22 cellular contexts compared by ENCODE assay signal in the genomic region with DNA sequence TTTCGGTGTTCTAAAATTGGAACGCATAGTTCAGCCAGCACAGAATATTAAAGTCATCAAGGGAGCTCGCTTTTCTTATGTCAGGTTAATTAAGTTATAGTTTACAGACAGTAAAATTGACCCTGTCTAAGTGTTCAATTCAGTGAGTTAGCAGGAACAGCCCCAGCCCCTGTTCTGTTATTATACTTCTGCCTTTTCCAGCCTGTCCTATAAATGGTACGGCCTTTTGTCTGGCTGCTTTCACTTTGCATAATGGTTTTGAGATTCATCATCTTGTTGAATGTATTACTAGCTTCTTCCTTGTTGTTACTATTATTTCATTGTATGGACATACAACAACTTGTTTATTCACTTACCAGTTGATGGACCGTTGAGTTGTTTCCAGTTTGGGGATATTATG. TPM values are rescaled to one million over a fixed set of nuclear protein-coding genes. Genes with fewer than 3 reads are reported as not detected.
A peak's percentile ranks its signal among the peaks of the same experiment; 100 is the strongest.
DNase-seq lines count a peak whose midpoint lies in the region; ATAC-seq and TF ChIP-seq lines count a peak whose summit lies in the region.
"Had no signal": no experiment of that assay in that cellular context is flagged by ENCODE, and none has a peak within 500 bp of the region (broad histone marks: within the 10 kb centered on the region; RNA-seq: fewer than 3 reads in every experiment).

No MANE protein-coding gene starts in this region.

- peaks cover 54% of the 10 kb centered on the region for H3K27me3 Mint-ChIP-seq in osteocyte (ENCODE audit: unreplicated experiment)

- H3K4me1 Mint-ChIP-seq in osteocyte (ENCODE audit: unreplicated experiment) = peaks cover 2% of the 10 kb centered on the region

- TF ChIP-seq CTCF in osteocyte (IDR thresholded peaks at IDR 0.05) (no peak), GM20000 (IDR thresholded peaks at IDR 0.05; ENCODE audit: extremely low read depth, missing control alignments) (no peak)

- ATAC-seq in GM19463 (IDR thresholded peaks at IDR 0.05; ENCODE audit: unreplicated experiment) (peak; percentile 41), HG02610 (IDR thresholded peaks at IDR 0.05; ENCODE audit: unreplicated experiment) (peak; percentile 43)
- ATAC-seq: A549, GM12878 had no signal

- H3K9me3 Mint-ChIP-seq in osteocyte (ENCODE audit: unreplicated experiment) = no peaks in the 10 kb centered on the region
- H3K9me3 Mint-ChIP-seq: CD14-positive monocyte; CD4-positive, alpha-beta T cell; CD8-positive, alpha-beta memory T cell had no signal

- peak; percentile 6 for DNase-seq in OCI-M1 (lab: John Stamatoyannopoulos, UW)
- DNase-seq in 8988T = no peak
- no peak for DNase-seq in osteocyte (ENCODE audit: extremely low spot score, unreplicated experiment)
- no peak for DNase-seq in GM20000 (ENCODE audit: low spot score)
- DNase-seq: ACHN; AML-193; BE2C; CD4-positive, alpha-beta T cell; CD8-positive, alpha-beta memory T cell; DMS 273 treated with DMSO at 0.1 percent for 48 hours; DMS79; EL; GDM1; GM23248; H7; HCEC 1CT had no signal

- H3K4me3 Mint-ChIP-seq in osteocyte (ENCODE audit: unreplicated experiment) = no peak overlapping the region
- H3K4me3 Mint-ChIP-seq: CD14-positive monocyte; CD4-positive, alpha-beta T cell; CD8-positive, alpha-beta memory T cell had no signal

- H3K27ac Mint-ChIP-seq in osteocyte (ENCODE audit: unreplicated experiment) = no peak overlapping the region
- H3K27ac Mint-ChIP-seq: CD4-positive, alpha-beta T cell had no signal

- H3K36me3 Mint-ChIP-seq in osteocyte (ENCODE audit: unreplicated experiment) = no peaks in the 10 kb centered on the region
- H3K36me3 Mint-ChIP-seq: CD14-positive monocyte had no signal

RNA-seq across cellular contexts. Expression of a gene that starts 9.5 kb away (rescaled TPM):
- total RNA-seq in osteocyte = not detected in 2 replicates
- total RNA-seq: CD4-positive, alpha-beta T cell; GM12878; GM23248; H1; H7 had no signal
